ENCODE assay signal across 8 cellular contexts in genomic region chr10:123008379-123009104, GRCh38. TPM values are rescaled to one million over a fixed set of nuclear protein-coding genes. Genes with fewer than 3 reads are reported as not detected.
DNase-seq lines count a peak whose midpoint lies in the region; ATAC-seq and TF ChIP-seq lines count a peak whose summit lies in the region.

TSS of gene ACADSB (plus strand) at chr10:123009006. CDS start at chr10:123009030, 24 bp downstream.
TSS of gene IKZF5 (minus strand) at chr10:123008795. CDS start at chr10:122998625, 10,170 bp downstream.

- intact Hi-C loops in colonic mucosa (cut with DNase I): no loop called here

- H4K20me1 ChIP-seq in BLaER1 treated with 17β-estradiol and CSF1 and Interleukin-3, amounts not matched to agents 10 nM and 100 nM: peaks cover 5 to 44% (median 31%) of the 10 kb centered on the region in 11 experiments; a peak in 13 of 22 replicates

- DNase-seq in NCI-H526 (lab: John Stamatoyannopoulos, UW): peak; percentile 90 to 97
- peak; percentile 97 for DNase-seq in activated CD4-positive, alpha-beta T cell treated with anti-CD3 and anti-CD28 coated beads for 48 hours
- DNase-seq in colonic mucosa: peak; percentile 97
- peak; percentile 99 for DNase-seq in left kidney (ENCODE audit: low read depth, low spot score)
- DNase-seq in stimulated activated CD4-positive, alpha-beta T cell treated with anti-CD3 and anti-CD28 coated beads, Interleukin-1b, Interleukin-23, amount 100 ng/mL, for 48 hours: peak; percentile 97

- peak within 1 kb of the TSS; percentile 89 to 98 (median 94) for H3K9ac ChIP-seq in BLaER1 treated with 17β-estradiol and CSF1 and Interleukin-3, amounts not matched to agents 10 nM and 100 nM
- peak within 1 kb of the TSS; percentile 86 to 96 for H3K9ac ChIP-seq in colonic mucosa (ENCODE audit: low read depth in 2 of 2, low read length in 2 of 2)

- peaks cover 0 to 18% (median 12%) of the 10 kb centered on the region in 11 experiments; a peak in 18 of 22 replicates for H3K9me3 ChIP-seq in BLaER1 treated with 17β-estradiol and CSF1 and Interleukin-3, amounts not matched to agents 10 nM and 100 nM (replicated peaks in 1 of 11)
- H3K9me3 ChIP-seq in colonic mucosa: no peaks in the 10 kb centered on the region

- peak within 1 kb of the TSS; percentile 85 to 100 (median 97) for H3K4me3 ChIP-seq in BLaER1 treated with 17β-estradiol and CSF1 and Interleukin-3, amounts not matched to agents 10 nM and 100 nM
- peak within 1 kb of the TSS; percentile 99 for H3K4me3 ChIP-seq in colonic mucosa

- TF ChIP-seq CTCF in colonic mucosa (IDR thresholded peaks at IDR 0.05): no peak

- H3K27me3 ChIP-seq in BLaER1 treated with 17β-estradiol and CSF1 and Interleukin-3, amounts not matched to agents 10 nM and 100 nM: no peaks in the 10 kb centered on the region
- H3K27me3 ChIP-seq in colonic mucosa: no peaks in the 10 kb centered on the region

- peaks cover 3 to 42% (median 27%) of the 10 kb centered on the region in 11 experiments; a peak in 17 of 22 replicates for H3K36me3 ChIP-seq in BLaER1 treated with 17β-estradiol and CSF1 and Interleukin-3, amounts not matched to agents 10 nM and 100 nM
- H3K36me3 ChIP-seq in colonic mucosa: no peaks in the 10 kb centered on the region

- peak within 1 kb of the TSS; percentile 83 to 97 (median 90) for H3K27ac ChIP-seq in BLaER1 treated with 17β-estradiol and CSF1 and Interleukin-3, amounts not matched to agents 10 nM and 100 nM
- peak within 1 kb of the TSS; percentile 86 for H3K27ac ChIP-seq in colonic mucosa

- peak within 1 kb of the TSS; percentile 87 to 100 (median 96) for H3K4me2 ChIP-seq in BLaER1 treated with 17β-estradiol and CSF1 and Interleukin-3, amounts not matched to agents 10 nM and 100 nM

- ATAC-seq in GM19328 (IDR thresholded peaks at IDR 0.05; ENCODE audit: unreplicated experiment) (peak; percentile 81), HG03469 (IDR thresholded peaks at IDR 0.05; ENCODE audit: unreplicated experiment) (peak; percentile 77)

- peaks cover 16 to 41% (median 35%) of the 10 kb centered on the region in 10 experiments for H3K4me1 ChIP-seq in BLaER1 treated with 17β-estradiol and CSF1 and Interleukin-3, amounts not matched to agents 10 nM and 100 nM
- no peaks in the 10 kb centered on the region for H3K4me1 ChIP-seq in colonic mucosa

RNA-seq across cellular contexts. Expression of gene ACADSB, which starts in this region (rescaled TPM):
- 10 to 100 TPM; 17.6 to 69.3 TPM for total RNA-seq in colonic mucosa

RNA-seq across cellular contexts. Expression of gene IKZF5, which starts in this region (rescaled TPM):
- total RNA-seq in colonic mucosa: 10 to 100 TPM in 1 of 2 donors, 1 to 10 TPM in 1; 7.5 to 16.7 TPM

Comparison
In these comparisons a context has a peak if more than half of its experiments do, and no peak if none do; other contexts are left out.
1. Peak in every context shown above with its lines: DNase-seq, ATAC-seq, H3K4me3 ChIP-seq and H3K27ac ChIP-seq.